ENCODE assay signal across 22 cellular contexts in genomic region chr20:11111191-11111590, GRCh38.
"Had no signal": no experiment of that assay in that cellular context is flagged by ENCODE, and none has a peak within 500 bp of the region (broad histone marks: within the 10 kb centered on the region; RNA-seq: fewer than 3 reads in every experiment).

No MANE protein-coding gene starts in this region.

- H3K9me3 Mint-ChIP-seq: T-helper 2 cell treated with Interferon-gamma antibody and Interleukin-4, amounts not matched to agents 5 μg/mL and 100 μg/mL, for 36 hours had no signal

- ATAC-seq: natural killer cell had no signal

- H3K27ac ChIP-seq: adrenal gland, ascending aorta, coronary artery, left ventricle myocardium inferior, sigmoid colon, testis, uterus, VCaP had no signal

- DNase-seq: activated CD4-positive, alpha-beta T cell treated with anti-CD3 and anti-CD28 coated beads for 1 hour; activated naive CD4-positive, alpha-beta T cell; activated T-cell treated with anti-CD3 and anti-CD28 coated beads, Interleukin-2, amount 50 U/mL, for 1 hour; adrenal gland; glutamatergic neuron; hippocampal formation; left ventricle myocardium inferior; midbrain; natural killer cell; retina; sigmoid colon; stimulated activated CD4-positive, alpha-beta T cell treated with anti-CD3 and anti-CD28 coated beads, Interleukin-2, amount 100 ng/mL, for 48 hours; stimulated activated naive CD4-positive, alpha-beta T cell; testis; trophoblast cell; uterus had no signal

- H3K27me3 ChIP-seq: adrenal gland, ascending aorta, sigmoid colon, testis, uterus had no signal

- H3K9me3 ChIP-seq: adrenal gland, ascending aorta, left ventricle myocardium inferior, sigmoid colon, testis, uterus had no signal

- H3K4me1 ChIP-seq: adrenal gland, sigmoid colon, uterus had no signal

- H3K27me3 Mint-ChIP-seq: activated naive CD8-positive, alpha-beta T cell had no signal

- H3K4me3 Mint-ChIP-seq: activated naive CD8-positive, alpha-beta T cell; natural killer cell; T-helper 2 cell treated with Interferon-gamma antibody and Interleukin-4, amounts not matched to agents 5 μg/mL and 100 μg/mL, for 36 hours had no signal

- H3K27ac Mint-ChIP-seq: activated naive CD8-positive, alpha-beta T cell; activated T-helper 2 cell treated with anti-CD3 and anti-CD28 coated beads, Interferon-gamma antibody, Interleukin-2, Interleukin-4, amounts not matched to agents 10 μg/mL and 5 μg/mL and 100 μg/mL, durations not matched to agents 14 hours and 24 hours and 36 hours; natural killer cell; T-helper 2 cell treated with Interferon-gamma antibody and Interleukin-4, amounts not matched to agents 5 μg/mL and 100 μg/mL, for 36 hours had no signal

- H3K36me3 ChIP-seq: adrenal gland, ascending aorta, left ventricle myocardium inferior, sigmoid colon, uterus had no signal

- H3K4me1 Mint-ChIP-seq: natural killer cell had no signal

- H3K4me3 ChIP-seq: adrenal gland, ascending aorta, coronary artery, left ventricle myocardium inferior, sigmoid colon, testis, uterus had no signal

- H3K36me3 Mint-ChIP-seq: activated naive CD8-positive, alpha-beta T cell; natural killer cell had no signal
